In the genomic region with DNA sequence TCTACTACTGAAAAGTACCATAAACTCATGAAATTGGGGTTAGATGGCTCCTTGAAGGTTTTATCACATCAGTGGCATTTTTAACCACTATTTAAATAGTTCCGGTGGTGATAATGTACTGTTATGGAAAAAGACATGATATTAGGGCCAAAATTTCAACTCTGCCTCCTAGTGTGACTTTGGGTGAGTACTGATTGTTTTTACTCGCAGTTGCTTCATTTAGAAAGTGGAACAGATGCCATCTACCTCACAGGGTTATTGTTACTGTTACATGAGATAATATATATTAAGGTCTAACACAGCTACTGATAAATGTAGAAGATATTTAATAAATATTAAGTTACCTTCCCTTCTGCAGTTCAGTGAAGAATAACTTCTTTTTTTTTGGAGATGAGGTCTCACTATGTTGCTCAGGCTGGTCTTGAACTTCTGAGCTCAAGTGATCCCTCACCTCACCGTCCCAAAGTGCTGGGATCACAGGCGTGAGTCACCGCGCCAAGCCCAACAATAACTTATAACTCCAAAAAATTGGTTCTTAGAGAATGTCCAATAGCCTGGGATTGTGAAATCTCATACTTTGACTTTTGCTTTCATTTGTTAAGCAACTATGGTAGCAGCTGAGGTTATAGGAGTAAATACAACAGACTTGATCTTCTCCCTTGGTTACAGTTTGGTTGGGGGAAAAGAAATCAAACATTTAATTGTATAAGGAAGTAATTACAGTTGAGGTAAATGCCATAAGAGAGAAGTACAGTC, we compare ENCODE assay signal across 9 cellular contexts. TPM values are rescaled to one million over a fixed set of nuclear protein-coding genes. Genes with fewer than 3 reads are reported as not detected.
DNase-seq lines count a peak whose midpoint lies in the region; ATAC-seq, FAIRE-seq and TF ChIP-seq lines count a peak whose summit lies in the region.
"Had no signal": no experiment of that assay in that cellular context is flagged by ENCODE, and none has a peak within 500 bp of the region (broad histone marks: within the 10 kb centered on the region; RNA-seq: fewer than 3 reads in every experiment).

No MANE protein-coding gene starts in this region.

- H3K27ac ChIP-seq in PC-9 (peak overlapping the region; percentile 45), left ventricle myocardium inferior (replicated peaks) (peak overlapping the region; percentile 51), small intestine (ENCODE audit: low read depth in 1 of 2, low read length in 1 of 2) (peak overlapping the region in 1 of 2 donors; percentile 89)
- H3K27ac ChIP-seq: thyroid gland had no signal

- H3K9me2 ChIP-seq in PC-9 (ENCODE audit: insufficient read depth) = no peaks in the 10 kb centered on the region

- 50 to 67% (median 57%) methylated on average over 6 of the region's 6 CpGs for WGBS in small intestine, 3 donors
- WGBS in lower leg skin, 2 donors = 79 to 82% methylated on average over 6 of the region's 6 CpGs

- DNase-seq in PC-9 (peak in 1 of 2 experiments; percentile 58), left ventricle myocardium inferior (no peak), small intestine (peak; percentile 74), COLO829 (ENCODE audit: low spot score) (no peak), C1 segment of cervical spinal cord (lab: John Stamatoyannopoulos, UW) (no peak), lower leg skin (ENCODE audit: low spot score in 2 of 2) (no peak)
- DNase-seq in stimulated activated CD4-positive, alpha-beta T cell treated with anti-CD3 and anti-CD28 coated beads, Interleukin-4, amount 100 ng/mL, for 24 hours = no peak
- DNase-seq: thyroid gland had no signal

- H2AFZ ChIP-seq in PC-9 = no peak overlapping the region

- H4K20me1 ChIP-seq in PC-9 (ENCODE audit: insufficient read depth) = no peaks in the 10 kb centered on the region; the same call in 1 of the 2 replicates

- H3K36me3 ChIP-seq in PC-9 (ENCODE audit: low read depth) (no peaks in the 10 kb centered on the region), left ventricle myocardium inferior (no peaks in the 10 kb centered on the region), small intestine (ENCODE audit: control insufficient read depth in 2 of 2, insufficient read depth in 2 of 2, low read length in 2 of 2) (no peaks in the 10 kb centered on the region)
- H3K36me3 ChIP-seq: thyroid gland had no signal

- intact Hi-C loops in PC-9 (cut with micrococcal nuclease; ENCODE audit: unreplicated experiment) (no loop called here), left ventricle myocardium inferior (cut with micrococcal nuclease) (no loop called here), lower leg skin (cut with DNase I; ENCODE audit: low total_unique reads) (no loop called here)

- peak overlapping the region; percentile 25; the same call in 1 of the 2 replicates for H3K4me2 ChIP-seq in PC-9

- no TSS peak for BruUV-seq in PC-9 (replicated peaks; lab: Mats Ljungman, UMichigan)

- H3K27me3 ChIP-seq in PC-9 (ENCODE audit: insufficient read depth, low read depth) (no peaks in the 10 kb centered on the region), left ventricle myocardium inferior (ENCODE audit: low read depth) (no peaks in the 10 kb centered on the region), small intestine (ENCODE audit: control insufficient read depth in 2 of 2, insufficient read depth in 2 of 2, low read length in 2 of 2) (no peaks in the 10 kb centered on the region)
- H3K27me3 ChIP-seq: thyroid gland had no signal

- H3K4me1 ChIP-seq in PC-9 (replicated peaks; ENCODE audit: insufficient read depth) (peaks cover 31% of the 10 kb centered on the region), left ventricle myocardium inferior (peaks cover 98% of the 10 kb centered on the region), small intestine (ENCODE audit: control insufficient read depth in 2 of 2, insufficient read depth in 1 of 2, low read depth in 1 of 2, low read length in 1 of 2) (peaks cover 4 to 16% of the 10 kb centered on the region in 2 donors)

- peaks cover 28% of the 10 kb centered on the region for H3K79me2 ChIP-seq in PC-9 (ENCODE audit: low read depth)

- TF ChIP-seq POLR2A in lower leg skin (IDR thresholded peaks at IDR 0.05) = no peak

- H3K4me3 ChIP-seq in PC-9 (no peak overlapping the region), left ventricle myocardium inferior (no peak overlapping the region), small intestine (ENCODE audit: low read depth in 1 of 2, low read length in 2 of 2) (no peak overlapping the region), lower leg skin (ENCODE audit: low read depth, poor library complexity, severe bottlenecking) (no peak overlapping the region)
- H3K4me3 ChIP-seq: thyroid gland had no signal

- peak; percentile 33 for ATAC-seq in GM21381 (IDR thresholded peaks at IDR 0.05; ENCODE audit: unreplicated experiment)

- FAIRE-seq in small intestine (lab: Jason Lieb, UNC) = no peak

- CTCF ChIA-PET in PC-9 (lab: Charles Lee) = no interaction called here

- H3K9me3 ChIP-seq in PC-9 (ENCODE audit: insufficient read depth, low read depth) (no peaks in the 10 kb centered on the region), left ventricle myocardium inferior (replicated peaks) (no peaks in the 10 kb centered on the region), small intestine (ENCODE audit: control insufficient read depth, low read depth) (no peaks in the 10 kb centered on the region)
- H3K9me3 ChIP-seq: thyroid gland had no signal

- POLR2A ChIA-PET in PC-9 (lab: Charles Lee; ENCODE audit: unreplicated experiment) = interaction anchor here (0.6 kb wide), 1 partner anchor 8 kb away, joined by 4 read pairs; no protein-coding TSS in a partner anchor

- TF ChIP-seq CTCF in PC-9 (conservative IDR thresholded peaks at IDR 0.05) (no peak), left ventricle myocardium inferior (IDR thresholded peaks at IDR 0.05; ENCODE audit: borderline replicate concordance) (no peak), lower leg skin (IDR thresholded peaks at IDR 0.05) (no peak)

- H3F3A ChIP-seq in PC-9 (ENCODE audit: insufficient read depth, low read depth) = 0 out of 2 replicates have a peak, but pooled peaks cover 7% of the 10 kb centered on the region

RNA-seq across cellular contexts. Expression of a gene that starts 48.3 kb away (rescaled TPM):
- total RNA-seq in PC-9 (2021) (25.7 and 31.8 TPM in 2 replicates), left ventricle myocardium inferior (152 TPM), lower leg skin (100 to 1,000 TPM in 2 of 4 donors, 10 to 100 TPM in 2; 71.9 to 126 (median 103) TPM)
- 10 to 100 TPM; 11.2 to 12.7 (median 12.6) TPM for polyA plus RNA-seq in small intestine
